In genomic region chr22:23692598-23693291, GRCh38 we compare ENCODE assay signal across 21 cellular contexts. TPM values are rescaled to one million over a fixed set of nuclear protein-coding genes. Genes with fewer than 3 reads are reported as not detected.
A peak's percentile ranks its signal among the peaks of the same experiment; 100 is the strongest.
DNase-seq lines count a peak whose midpoint lies in the region; ATAC-seq lines count a peak whose summit lies in the region.
"Had no signal": no experiment of that assay in that cellular context is flagged by ENCODE, and none has a peak within 500 bp of the region (broad histone marks: within the 10 kb centered on the region; RNA-seq: fewer than 3 reads in every experiment).

No MANE protein-coding gene starts in this region.

- no peaks in the 10 kb centered on the region for H4K20me1 ChIP-seq in Karpas-422 (ENCODE audit: insufficient read depth, low read depth, low read length)

- no peak overlapping the region for H3K4me3 Mint-ChIP-seq in activated naive CD8-positive, alpha-beta T cell
- H3K4me3 Mint-ChIP-seq in activated naive CD8-positive, alpha-beta T cell treated with anti-CD3 and anti-CD28 coated beads for 36 hours: no peak overlapping the region
- H3K4me3 Mint-ChIP-seq: activated T-helper 1 cell treated with anti-CD3 and anti-CD28 coated beads, Interleukin-12 subunit alpha, Interleukin-12 subunit beta, Interleukin-2, Interleukin-4 antibody, amounts not matched to agents 30 ng/mL and 10 ng/mL and 1 ng/mL, durations not matched to agents 14 hours and 24 hours and 36 hours had no signal

- H3K36me3 Mint-ChIP-seq in activated naive CD8-positive, alpha-beta T cell: peaks cover 4% of the 10 kb centered on the region
- H3K36me3 Mint-ChIP-seq in activated naive CD8-positive, alpha-beta T cell treated with anti-CD3 and anti-CD28 coated beads for 36 hours: peaks cover 17% of the 10 kb centered on the region

- peaks cover 38% of the 10 kb centered on the region for H3K36me3 ChIP-seq in Karpas-422 (ENCODE audit: insufficient read depth, low read length)

- H3K27ac Mint-ChIP-seq in activated naive CD8-positive, alpha-beta T cell: peak overlapping the region; percentile 66
- no peak overlapping the region for H3K27ac Mint-ChIP-seq in activated naive CD8-positive, alpha-beta T cell treated with anti-CD3 and anti-CD28 coated beads for 36 hours
- H3K27ac Mint-ChIP-seq: activated T-helper 1 cell treated with anti-CD3 and anti-CD28 coated beads, Interleukin-12 subunit alpha, Interleukin-12 subunit beta, Interleukin-2, Interleukin-4 antibody, amounts not matched to agents 30 ng/mL and 10 ng/mL and 1 ng/mL, durations not matched to agents 14 hours and 24 hours and 36 hours had no signal

- no peak overlapping the region for H2AFZ ChIP-seq in Karpas-422 (ENCODE audit: low read length)

- no peaks in the 10 kb centered on the region for H3K27me3 ChIP-seq in Karpas-422 (ENCODE audit: low read length)
- H3K27me3 ChIP-seq: SJSA1 had no signal

- peaks cover 12% of the 10 kb centered on the region for H3K79me2 ChIP-seq in Karpas-422 (ENCODE audit: low read length)

- peak overlapping the region; percentile 98 for H3K27ac ChIP-seq in Karpas-422 (ENCODE audit: low read length)
- H3K27ac ChIP-seq: SJSA1 had no signal

- no peaks in the 10 kb centered on the region for H3K27me3 Mint-ChIP-seq in activated naive CD8-positive, alpha-beta T cell
- no peaks in the 10 kb centered on the region for H3K27me3 Mint-ChIP-seq in activated naive CD8-positive, alpha-beta T cell treated with anti-CD3 and anti-CD28 coated beads for 36 hours

- H3K9me3 Mint-ChIP-seq in activated naive CD8-positive, alpha-beta T cell (ENCODE audit: low read depth): no peaks in the 10 kb centered on the region
- H3K9me3 Mint-ChIP-seq in activated naive CD8-positive, alpha-beta T cell treated with anti-CD3 and anti-CD28 coated beads for 36 hours: no peaks in the 10 kb centered on the region
- H3K9me3 Mint-ChIP-seq: activated T-helper 1 cell treated with anti-CD3 and anti-CD28 coated beads, Interleukin-12 subunit alpha, Interleukin-12 subunit beta, Interleukin-2, Interleukin-4 antibody, amounts not matched to agents 30 ng/mL and 10 ng/mL and 1 ng/mL, durations not matched to agents 14 hours and 24 hours and 36 hours had no signal

- peak overlapping the region; percentile 40; the same call in 1 of the 2 replicates for H3K4me3 ChIP-seq in Karpas-422 (ENCODE audit: low read length)
- no peak overlapping the region for H3K4me3 ChIP-seq in skeletal muscle cell (ENCODE audit: low read depth, low read length)
- H3K4me3 ChIP-seq: SJSA1 had no signal

- no peak for DNase-seq in activated naive CD8-positive, alpha-beta T cell treated with anti-CD3 and anti-CD28 coated beads for 36 hours
- peak; percentile 68 for DNase-seq in Karpas-422
- peak; percentile 26 for DNase-seq in left kidney (ENCODE audit: low read depth, low spot score)
- peak; percentile 35 for DNase-seq in skeletal muscle cell (ENCODE audit: low read depth)
- no peak for DNase-seq in T-helper 2 cell
- DNase-seq in NOMO-1 treated with dmso at 0.1 percent for 144 hours (lab: John Stamatoyannopoulos, UW; ENCODE audit: unreplicated experiment): no peak
- DNase-seq: activated CD4-positive, alpha-beta T cell treated with anti-CD3 and anti-CD28 coated beads, Interleukin-2, amount 50 U/mL, for 4 hours; cortex of kidney; mesenchymal stem cell; NCI-H2029 treated with DMSO at 0.1 percent for 48 hours; NCI-H510A; occipital lobe; stimulated activated CD4-positive, alpha-beta T cell treated with anti-CD3 and anti-CD28 coated beads, Interleukin-4, amount 100 ng/mL, for 1 hour had no signal

- H3K4me2 ChIP-seq in Karpas-422 (ENCODE audit: low read depth, low read length, poor library complexity, severe bottlenecking): peak overlapping the region; percentile 62

- no peaks in the 10 kb centered on the region for H3K9me3 ChIP-seq in Karpas-422 (ENCODE audit: low read length)
- H3K9me3 ChIP-seq: SJSA1 had no signal

- no peak for ATAC-seq in HG03378 (IDR thresholded peaks at IDR 0.05; ENCODE audit: unreplicated experiment)

- peaks cover 33% of the 10 kb centered on the region for H3K4me1 Mint-ChIP-seq in activated naive CD8-positive, alpha-beta T cell (ENCODE audit: low read depth)
- H3K4me1 Mint-ChIP-seq in activated naive CD8-positive, alpha-beta T cell treated with anti-CD3 and anti-CD28 coated beads for 36 hours: peaks cover 28% of the 10 kb centered on the region

- peak overlapping the region; percentile 68 for H3K9ac ChIP-seq in Karpas-422 (ENCODE audit: low read length)

- H3K4me1 ChIP-seq in Karpas-422 (ENCODE audit: low read length): peaks cover 82% of the 10 kb centered on the region
- H3K4me1 ChIP-seq: SJSA1 had no signal

- H3K9me2 ChIP-seq in Karpas-422 (replicated peaks; ENCODE audit: insufficient read depth, low read length): no peaks in the 10 kb centered on the region

RNA-seq across cellular contexts. Expression of gene RGL4, which starts 1.9 kb away (rescaled TPM):
- 10 to 100 TPM; 17.1 to 17.4 TPM for total RNA-seq in activated naive CD8-positive, alpha-beta T cell treated with anti-CD3 and anti-CD28 coated beads for 36 hours
- 103 and 125 TPM in 2 replicates for total RNA-seq in Karpas-422 (2014; rRNA removed; shearing (Covaris generic); ENCODE audit: low replicate concordance)
- total RNA-seq: astrocyte, epithelial cell of proximal tubule, H4, occipital lobe, SJSA1, temporal lobe had no signal

RNA-seq across cellular contexts. Expression of gene ZNF70, which starts 58.2 kb away (rescaled TPM):
- 1 to 10 TPM; 1.9 to 2.4 TPM for total RNA-seq in activated naive CD8-positive, alpha-beta T cell treated with anti-CD3 and anti-CD28 coated beads for 36 hours
- total RNA-seq in Karpas-422 (2014; rRNA removed; shearing (Covaris generic); ENCODE audit: low replicate concordance): 8.5 and 12.0 TPM in 2 replicates

Comparison
In these comparisons a context has a peak if more than half of its experiments do, and no peak if none do; other contexts are left out.
1. DNase-seq: peak in Karpas-422 (single experiment), left kidney (single experiment) and skeletal muscle cell (single experiment); none in activated naive CD8-positive, alpha-beta T cell treated with anti-CD3 and anti-CD28 coated beads for 36 hours (single experiment), T-helper 2 cell (0 of 5) and NOMO-1 treated with dmso at 0.1 percent for 144 hours (single experiment).